1 cellular context compared by ENCODE assay signal in the genomic region with DNA sequence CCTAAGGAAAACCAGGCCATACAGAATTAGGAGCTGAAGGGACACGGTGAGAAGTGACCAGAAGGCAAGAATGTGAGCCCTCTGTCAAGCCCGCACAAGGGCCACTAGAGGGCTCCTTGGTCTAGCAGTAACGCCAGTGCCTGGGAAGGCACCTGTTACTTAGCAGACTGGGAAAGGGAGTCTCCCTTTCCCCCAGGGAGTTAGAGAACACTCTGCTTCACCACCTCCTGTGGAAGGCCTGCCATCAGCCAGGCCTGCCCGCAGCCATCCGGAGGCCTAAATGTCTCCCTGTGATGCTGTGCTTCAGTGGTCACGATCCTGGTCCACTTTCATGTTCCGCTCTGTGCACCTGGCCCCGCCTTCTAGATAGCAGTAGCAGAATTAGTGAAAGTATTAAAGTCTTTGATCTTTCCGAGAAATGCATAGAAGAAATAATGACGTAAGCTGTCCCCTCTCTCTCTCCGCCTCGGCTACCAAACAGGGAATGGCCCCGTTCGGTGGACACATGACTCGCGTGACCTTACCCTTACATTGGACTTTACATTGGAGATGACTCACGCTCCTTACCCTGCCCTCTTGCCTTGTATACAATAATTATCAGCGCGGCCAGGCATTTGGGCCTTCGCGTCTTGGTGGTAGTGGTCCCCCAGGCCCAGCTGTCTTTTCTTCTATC.
TF ChIP-seq lines count a peak whose summit lies in the region.

No MANE protein-coding gene starts in this region.

TF ChIP-seq in H1, 55 proteins besides CTCF, POLR2A, EP300 and RAD21:
- TF ChIP-seq KDM5A (IDR thresholded peaks at IDR 0.05; ENCODE audit: low read length): no peak
- peak; percentile 70 for TF ChIP-seq TEAD4 (IDR thresholded peaks at IDR 0.05; ENCODE audit: low read depth, low read length)
- no peak for TF ChIP-seq ASH2L (IDR thresholded peaks at IDR 0.05; ENCODE audit: low read length)
- TF ChIP-seq SIN3A (conservative IDR thresholded peaks at IDR 0.05 in 1 of 2, IDR thresholded peaks at IDR 0.05 in 1 of 2; ENCODE audit: low read depth in 1 of 2, low read length in 2 of 2): peak in 1 of 2 experiments; percentile 22; a peak in 1 of 4 replicates
- TF ChIP-seq CHD1 (IDR thresholded peaks at IDR 0.05; ENCODE audit: low read depth, low read length): no peak
- TF ChIP-seq, protein P1, sequence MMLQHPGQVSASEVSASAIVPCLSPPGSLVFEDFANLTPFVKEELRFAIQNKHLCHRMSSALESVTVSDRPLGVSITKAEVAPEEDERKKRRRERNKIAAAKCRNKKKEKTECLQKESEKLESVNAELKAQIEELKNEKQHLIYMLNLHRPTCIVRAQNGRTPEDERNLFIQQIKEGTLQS (IDR thresholded peaks at IDR 0.05; ENCODE audit: insufficient read depth, low read depth, low read length): no peak
- TF ChIP-seq, protein P2, sequence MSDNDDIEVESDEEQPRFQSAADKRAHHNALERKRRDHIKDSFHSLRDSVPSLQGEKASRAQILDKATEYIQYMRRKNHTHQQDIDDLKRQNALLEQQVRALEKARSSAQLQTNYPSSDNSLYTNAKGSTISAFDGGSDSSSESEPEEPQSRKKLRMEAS (IDR thresholded peaks at IDR 0.05): peak; percentile 7; the same call in 1 of the 2 replicates
- TF ChIP-seq, protein P3, sequence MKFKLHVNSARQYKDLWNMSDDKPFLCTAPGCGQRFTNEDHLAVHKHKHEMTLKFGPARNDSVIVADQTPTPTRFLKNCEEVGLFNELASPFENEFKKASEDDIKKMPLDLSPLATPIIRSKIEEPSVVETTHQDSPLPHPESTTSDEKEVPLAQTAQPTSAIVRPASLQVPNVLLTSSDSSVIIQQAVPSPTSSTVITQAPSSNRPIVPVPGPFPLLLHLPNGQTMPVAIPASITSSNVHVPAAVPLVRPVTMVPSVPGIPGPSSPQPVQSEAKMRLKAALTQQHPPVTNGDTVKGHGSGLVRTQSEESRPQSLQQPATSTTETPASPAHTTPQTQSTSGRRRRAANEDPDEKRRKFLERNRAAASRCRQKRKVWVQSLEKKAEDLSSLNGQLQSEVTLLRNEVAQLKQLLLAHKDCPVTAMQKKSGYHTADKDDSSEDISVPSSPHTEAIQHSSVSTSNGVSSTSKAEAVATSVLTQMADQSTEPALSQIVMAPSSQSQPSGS (IDR thresholded peaks at IDR 0.05; ENCODE audit: low read length): no peak
- TF ChIP-seq CEBPB (IDR thresholded peaks at IDR 0.05; ENCODE audit: low read depth, low read length): no peak
- TF ChIP-seq TBP (IDR thresholded peaks at IDR 0.05; ENCODE audit: low read depth, low read length): peak; percentile 10; the same call in 1 of the 2 replicates
- peak; percentile 63; the same call in 1 of the 2 replicates for TF ChIP-seq TCF12 (IDR thresholded peaks at IDR 0.05; ENCODE audit: low read depth, low read length)
- peak; percentile 29; the same call in 1 of the 2 replicates for TF ChIP-seq YY1 (IDR thresholded peaks at IDR 0.05; ENCODE audit: low read depth, low read length)
- TF ChIP-seq EZH2 (IDR thresholded peaks at IDR 0.05; ENCODE audit: low read depth, low read length, severe bottlenecking): no peak
